1 cellular context compared by ENCODE assay signal in genomic region chr5:74619308-74619707, GRCh38.
TF ChIP-seq lines count a peak whose summit lies in the region.

No MANE protein-coding gene starts in this region.

TF ChIP-seq in HepG2, 621 proteins besides CTCF, POLR2A, EP300 and RAD21 (continued from another document and continues in another):
- 0 out of 2 replicates have a peak, but pooled peaks have one; percentile 65 for TF ChIP-seq ZBTB26 (CRISPR knock-in tag; IDR thresholded peaks at IDR 0.05; ENCODE audit: borderline replicate concordance)
- TF ChIP-seq ZBTB7A (CRISPR knock-in tag; IDR thresholded peaks at IDR 0.05) = peak; percentile 20; the same call in 1 of the 2 replicates
- no peak for TF ChIP-seq HES4 (CRISPR knock-in tag; IDR thresholded peaks at IDR 0.05; ENCODE audit: borderline replicate concordance)
- no peak for TF ChIP-seq SYNCRIP (IDR thresholded peaks at IDR 0.05; ENCODE audit: insufficient read depth, low read depth, low read length)
- peak; percentile 83 for TF ChIP-seq BCL6 (CRISPR knock-in tag; IDR thresholded peaks at IDR 0.05)
- peak; percentile 43; the same call in 1 of the 2 replicates for TF ChIP-seq ETV5 (CRISPR knock-in tag; IDR thresholded peaks at IDR 0.05; ENCODE audit: borderline replicate concordance)
- TF ChIP-seq ZNF776 (CRISPR knock-in tag; IDR thresholded peaks at IDR 0.05) = no peak
- TF ChIP-seq NR2F6 (IDR thresholded peaks at IDR 0.05) = no peak
- peak; percentile 22; the same call in 1 of the 2 replicates for TF ChIP-seq NR2F6 (CRISPR knock-in tag; IDR thresholded peaks at IDR 0.05)
- no peak for TF ChIP-seq HNF1A (IDR thresholded peaks at IDR 0.05; ENCODE audit: low read depth)
- peak; percentile 34; the same call in 1 of the 2 replicates for TF ChIP-seq HNF1A (CRISPR knock-in tag; IDR thresholded peaks at IDR 0.05; ENCODE audit: borderline replicate concordance)
- TF ChIP-seq ZHX2 (IDR thresholded peaks at IDR 0.05; ENCODE audit: low read depth) = no peak
- TF ChIP-seq ZHX2 (CRISPR knock-in tag; IDR thresholded peaks at IDR 0.05; ENCODE audit: borderline replicate concordance) = no peak
- peak; percentile 68 for TF ChIP-seq HNF4A (CRISPR knock-in tag; IDR thresholded peaks at IDR 0.05)
- no peak for TF ChIP-seq ZNF546 (CRISPR knock-in tag; conservative IDR thresholded peaks at IDR 0.05)
- TF ChIP-seq ZNF687 (CRISPR knock-in tag; IDR thresholded peaks at IDR 0.05) = peak; percentile 71
- TF ChIP-seq ZMYM4 (CRISPR knock-in tag; IDR thresholded peaks at IDR 0.05) = peak; percentile 14; the same call in 1 of the 2 replicates
- TF ChIP-seq HNRNPL (IDR thresholded peaks at IDR 0.05; ENCODE audit: low read depth, low read length) = 0 out of 2 replicates have a peak, but pooled peaks have one; percentile 18
- TF ChIP-seq POGZ (CRISPR knock-in tag; IDR thresholded peaks at IDR 0.05) = peak; percentile 29; the same call in 1 of the 2 replicates
- no peak for TF ChIP-seq ZNF281 (CRISPR knock-in tag; IDR thresholded peaks at IDR 0.05; ENCODE audit: borderline replicate concordance)
- TF ChIP-seq ZBTB7B (CRISPR knock-in tag; IDR thresholded peaks at IDR 0.05) = peak; percentile 87
- peak; percentile 32; the same call in 1 of the 2 replicates for TF ChIP-seq NR2C2 (CRISPR knock-in tag; IDR thresholded peaks at IDR 0.05; ENCODE audit: borderline replicate concordance)
- peak; percentile 62; the same call in 1 of the 2 replicates for TF ChIP-seq HIC2 (CRISPR knock-in tag; IDR thresholded peaks at IDR 0.05; ENCODE audit: low read depth)
- no peak for TF ChIP-seq SOX13 (IDR thresholded peaks at IDR 0.05)
- TF ChIP-seq SOX13 (CRISPR knock-in tag; conservative IDR thresholded peaks at IDR 0.05 in 1 of 2, IDR thresholded peaks at IDR 0.05 in 1 of 2) = peak in 1 of 2 experiments; percentile 76; a peak in 2 of 4 replicates
- TF ChIP-seq ZNF792 (CRISPR knock-in tag; IDR thresholded peaks at IDR 0.05) = peak; percentile 38; the same call in 1 of the 2 replicates
- 0 out of 2 replicates have a peak, but pooled peaks have one; percentile 17 for TF ChIP-seq ZNF710 (CRISPR knock-in tag; IDR thresholded peaks at IDR 0.05; ENCODE audit: borderline replicate concordance)
- peak; percentile 50; the same call in 1 of the 2 replicates for TF ChIP-seq RXRA (CRISPR knock-in tag; IDR thresholded peaks at IDR 0.05)
